ENCODE assay signal across 12 cellular contexts in genomic region chr2:74332550-74333174, GRCh38.
"Had no signal": no experiment of that assay in that cellular context is flagged by ENCODE, and none has a peak within 500 bp of the region (broad histone marks: within the 10 kb centered on the region; RNA-seq: fewer than 3 reads in every experiment).

No MANE protein-coding gene starts in this region.

- DNase-seq: activated CD4-positive, alpha-beta T cell treated with anti-CD3 and anti-CD28 coated beads for 4 hours; activated CD8-positive, alpha-beta memory T cell treated with anti-CD3 and anti-CD28 coated beads, Interleukin-2, amount 50 U/mL, for 4 hours; activated gamma-delta T cell treated with Interleukin-2 at 50 U/mL for 16 hours; aorta; NCI-H1436 treated with DMSO at 0.1 percent for 48 hours; NCI-H187 had no signal

- H3K4me3 ChIP-seq: breast epithelium, Peyer's patch had no signal

- H3K36me3 ChIP-seq: breast epithelium had no signal

- H3K4me1 ChIP-seq: breast epithelium, Peyer's patch had no signal

- H3K9me3 ChIP-seq: breast epithelium, Peyer's patch had no signal

- ATAC-seq: activated CD4-positive, CD25-positive, alpha-beta regulatory T cell treated with anti-CD3 and anti-CD28 coated beads, Interleukin-2, amount 50 U/mL, for 24 hours; activated CD8-positive, alpha-beta T cell treated with anti-CD3 and anti-CD28 coated beads for 36 hours; activated T-cell treated with anti-CD3 and anti-CD28 coated beads, Interleukin-2, amount 50 U/mL, for 72 hours had no signal

- H3K27ac ChIP-seq: breast epithelium, Peyer's patch, RWPE1 had no signal

- H3K27me3 ChIP-seq: breast epithelium, Peyer's patch had no signal
